In genomic region chr12:6939187-6939540, GRCh38 we compare ENCODE assay signal across 11 cellular contexts. TPM values are rescaled to one million over a fixed set of nuclear protein-coding genes. Genes with fewer than 3 reads are reported as not detected.
DNase-seq lines count a peak whose midpoint lies in the region; ATAC-seq and TF ChIP-seq lines count a peak whose summit lies in the region.
"Had no signal": no experiment of that assay in that cellular context is flagged by ENCODE, and none has a peak within 500 bp of the region (broad histone marks: within the 10 kb centered on the region; RNA-seq: fewer than 3 reads in every experiment).

No MANE protein-coding gene starts in this region.

- H3K9me3 ChIP-seq in BLaER1 treated with 17β-estradiol and CSF1 and Interleukin-3, amounts not matched to agents 10 nM and 100 nM (replicated peaks in 1 of 11): no peaks in the 10 kb centered on the region
- no peaks in the 10 kb centered on the region for H3K9me3 ChIP-seq in H9 (ENCODE audit: control insufficient read depth, low read depth, low read length)
- no peaks in the 10 kb centered on the region for H3K9me3 ChIP-seq in breast epithelium
- H3K9me3 ChIP-seq in neural progenitor cell (ENCODE audit: low read depth): no peaks in the 10 kb centered on the region

- no peak overlapping the region for H3K56ac ChIP-seq in H9 (ENCODE audit: insufficient read length, low read depth, low read length)

- intact Hi-C loops in breast epithelium (cut with DNase I; ENCODE audit: low total_unique reads): no loop called here

- peaks cover 0 to 26% (median under 1%) of the 10 kb centered on the region in 11 experiments; a peak in 6 of 22 replicates for H4K20me1 ChIP-seq in BLaER1 treated with 17β-estradiol and CSF1 and Interleukin-3, amounts not matched to agents 10 nM and 100 nM
- H4K20me1 ChIP-seq in H9 (ENCODE audit: control insufficient read depth, insufficient read depth, insufficient read length): no peaks in the 10 kb centered on the region
- peaks cover 16% of the 10 kb centered on the region for H4K20me1 ChIP-seq in neural progenitor cell (ENCODE audit: low read depth)

- H2BK120ac ChIP-seq in H9 (ENCODE audit: low read depth, low read length, poor library complexity, severe bottlenecking): no peak overlapping the region

- H3K9me3 Mint-ChIP-seq in H9: no peaks in the 10 kb centered on the region; a peak in 2 of 5 replicates
- H3K9me3 Mint-ChIP-seq in neural progenitor cell: peaks cover 2% of the 10 kb centered on the region

- H3K27me3 Mint-ChIP-seq in H9 (ENCODE audit: low read depth) (no peaks in the 10 kb centered on the region; the same call in 1 of the 2 replicates), neural progenitor cell (ENCODE audit: insufficient read depth, low read depth) (peaks cover 41% of the 10 kb centered on the region)

- peaks cover 9% of the 10 kb centered on the region for H3K23me2 ChIP-seq in H9 (ENCODE audit: insufficient read length, low read depth, low read length, poor library complexity, severe bottlenecking)

- H2AFZ ChIP-seq in H9 (ENCODE audit: low read length): no peak overlapping the region
- H2AFZ ChIP-seq in neural progenitor cell (replicated peaks): no peak overlapping the region

- no peaks in the 10 kb centered on the region for H3K79me1 ChIP-seq in H9 (ENCODE audit: insufficient read depth, low read depth, low read length, poor library complexity, severe bottlenecking)

- peak overlapping the region; percentile 58 for H3K18ac ChIP-seq in H9 (ENCODE audit: insufficient read length, low read depth, low read length)

- H3K27ac Mint-ChIP-seq in H9 (peak overlapping the region; percentile 21 to 90 (median 57); a peak in 6 of 7 replicates), neural progenitor cell (peak overlapping the region; percentile 28)

- H3T11ph ChIP-seq in H9 (ENCODE audit: low read length): no peak overlapping the region

- peak overlapping the region; percentile 49 for H4K5ac ChIP-seq in H9 (ENCODE audit: insufficient read length, low read depth, low read length)

- no peak overlapping the region for H2AK5ac ChIP-seq in H9 (ENCODE audit: insufficient read length, low read length)

- H3K4me3 ChIP-seq in BLaER1 treated with 17β-estradiol and CSF1 and Interleukin-3, amounts not matched to agents 10 nM and 100 nM: no peak overlapping the region
- no peak overlapping the region for H3K4me3 ChIP-seq in breast epithelium
- no peak overlapping the region for H3K4me3 ChIP-seq in neural progenitor cell

- TF ChIP-seq CTCF in H9 (conservative IDR thresholded peaks at IDR 0.05) (no peak), breast epithelium (IDR thresholded peaks at IDR 0.05) (no peak), neural progenitor cell (IDR thresholded peaks at IDR 0.05) (no peak)

- DNase-seq in H9: no peak
- no peak for DNase-seq in breast epithelium (ENCODE audit: low spot score in 2 of 2)
- DNase-seq in neural progenitor cell (ENCODE audit: low spot score): no peak
- no peak for DNase-seq in HUDEP-2 (lab: John Stamatoyannopoulos, UW; ENCODE audit: unreplicated experiment in 76 of 76)
- DNase-seq in iPS-NIHi11 (ENCODE audit: low spot score): no peak
- DNase-seq: cerebellar nuclear complex, NCI-H2081 had no signal

- H3K36me3 Mint-ChIP-seq in H9 (ENCODE audit: insufficient read depth in 1 of 3, low read depth in 3 of 3) (peaks cover 29 to 75% (median 51%) of the 10 kb centered on the region in 3 experiments), neural progenitor cell (peaks cover 30% of the 10 kb centered on the region)

- H3K4me1 Mint-ChIP-seq in H9 (peaks cover 24 to 38% of the 10 kb centered on the region in 2 experiments), neural progenitor cell (peaks cover 50% of the 10 kb centered on the region)

- H2BK15ac ChIP-seq in H9 (ENCODE audit: low read depth, low read length): no peak overlapping the region

- H2BK20ac ChIP-seq in H9 (ENCODE audit: low read depth, low read length, poor library complexity, severe bottlenecking): no peak overlapping the region

- H2BK12ac ChIP-seq in H9 (ENCODE audit: insufficient read length, low read depth, low read length): no peak overlapping the region

- H3K14ac ChIP-seq in H9 (ENCODE audit: insufficient read depth, low read length): no peak overlapping the region

- no peaks in the 10 kb centered on the region for H3K27me3 ChIP-seq in BLaER1 treated with 17β-estradiol and CSF1 and Interleukin-3, amounts not matched to agents 10 nM and 100 nM
- H3K27me3 ChIP-seq in H9 (ENCODE audit: insufficient read depth, low read length) (no peaks in the 10 kb centered on the region), breast epithelium (no peaks in the 10 kb centered on the region), neural progenitor cell (no peaks in the 10 kb centered on the region)

- TF ChIP-seq POLR2A in breast epithelium (IDR thresholded peaks at IDR 0.05): no peak

- WGBS in H9 (ENCODE audit: extremely low coverage, insufficient read length, low lambda C conversion rate): no CpG with 5 or more reads among the region's 2 CpGs

- ATAC-seq in HG02852 (IDR thresholded peaks at IDR 0.05; ENCODE audit: unreplicated experiment): no peak
- ATAC-seq: GM12878 had no signal

- H3K4me2 ChIP-seq in BLaER1 treated with 17β-estradiol and CSF1 and Interleukin-3, amounts not matched to agents 10 nM and 100 nM: peak overlapping the region in 3 of 11 experiments; percentile 98 to 99 (median 99); a peak in 3 of 22 replicates
- H3K4me2 ChIP-seq in H9 (ENCODE audit: insufficient read depth, insufficient read length, low read length): no peak overlapping the region
- no peak overlapping the region for H3K4me2 ChIP-seq in neural progenitor cell

- no peak overlapping the region for H2BK5ac ChIP-seq in H9 (ENCODE audit: insufficient read length, low read length)

- H3K23ac ChIP-seq in H9 (ENCODE audit: insufficient read length, low read depth, low read length): no peak overlapping the region

- peak overlapping the region in 10 of 11 experiments; percentile 1 to 98 (median 96); a peak in 15 of 22 replicates for H3K9ac ChIP-seq in BLaER1 treated with 17β-estradiol and CSF1 and Interleukin-3, amounts not matched to agents 10 nM and 100 nM
- no peak overlapping the region for H3K9ac ChIP-seq in H9 (ENCODE audit: extremely low read depth, insufficient read length, low read length)
- no peak overlapping the region for H3K9ac ChIP-seq in neural progenitor cell

- peaks cover 52 to 74% (median 62%) of the 10 kb centered on the region in 10 experiments for H3K4me1 ChIP-seq in BLaER1 treated with 17β-estradiol and CSF1 and Interleukin-3, amounts not matched to agents 10 nM and 100 nM
- H3K4me1 ChIP-seq in H9 (ENCODE audit: insufficient read depth, low read length): no peaks in the 10 kb centered on the region
- peaks cover 15 to 21% of the 10 kb centered on the region in 2 donors for H3K4me1 ChIP-seq in breast epithelium
- peaks cover 11% of the 10 kb centered on the region for H3K4me1 ChIP-seq in neural progenitor cell

- H3K27ac ChIP-seq in BLaER1 treated with 17β-estradiol and CSF1 and Interleukin-3, amounts not matched to agents 10 nM and 100 nM: peak overlapping the region in 9 of 11 experiments; percentile 85 to 97 (median 96); a peak in 14 of 22 replicates
- H3K27ac ChIP-seq in H9 (ENCODE audit: insufficient read length, low read depth, low read length) (no peak overlapping the region), breast epithelium (peak overlapping the region; percentile 96 to 99), neural progenitor cell (no peak overlapping the region)

- H3K4me3 Mint-ChIP-seq in H9 (peak overlapping the region; percentile 40 to 61), neural progenitor cell (peak overlapping the region; percentile 77)

- H3K79me2 ChIP-seq in H9 (ENCODE audit: insufficient read depth, low read length): no peaks in the 10 kb centered on the region
- H3K79me2 ChIP-seq in neural progenitor cell (ENCODE audit: low read depth): peaks cover 23% of the 10 kb centered on the region

- H4K8ac ChIP-seq in H9 (replicated peaks; ENCODE audit: insufficient read length, low read depth, low read length): no peak overlapping the region

- H3K36me3 ChIP-seq in BLaER1 treated with 17β-estradiol and CSF1 and Interleukin-3, amounts not matched to agents 10 nM and 100 nM: peaks cover 24 to 72% (median 60%) of the 10 kb centered on the region in 11 experiments
- H3K36me3 ChIP-seq in breast epithelium (no peaks in the 10 kb centered on the region), neural progenitor cell (no peaks in the 10 kb centered on the region)

- H3F3A ChIP-seq in neural progenitor cell (ENCODE audit: low read depth): peaks cover 75% of the 10 kb centered on the region

- peak overlapping the region; percentile 50 for H4K91ac ChIP-seq in H9 (ENCODE audit: insufficient read length, low read depth, low read length)

- H3K4ac ChIP-seq in H9 (ENCODE audit: low read depth, low read length): no peak overlapping the region; the same call in 1 of the 2 replicates

RNA-seq across cellular contexts. Expression of gene RNU7-1, which starts 4.5 kb away (rescaled TPM):
- total RNA-seq in H9 (2021) (not detected in 2 replicates), breast epithelium (not detected), neural progenitor cell (ENCODE audit: low replicate concordance) (not detected in 2 replicates)
- total RNA-seq: GM12878; T-helper 2 cell treated with Interferon-gamma antibody and Interleukin-4, amounts not matched to agents 100 ng/mL and 5 ng/mL, for 36 hours had no signal

RNA-seq across cellular contexts. Expression of gene C12orf57, which starts 4.7 kb away (rescaled TPM):
- total RNA-seq in H9 (2021) (195 TPM in 2 replicates), breast epithelium (100 to 1,000 TPM; 515 to 824 (median 547) TPM), neural progenitor cell (ENCODE audit: low replicate concordance) (314 and 399 TPM in 2 replicates)

RNA-seq across cellular contexts. Expression of gene ATN1, which starts 11.4 kb away (rescaled TPM):
- total RNA-seq in H9 (2021) (97.9 and 103 TPM in 2 replicates), breast epithelium (10 to 100 TPM; 57.9 to 96.4 (median 59.7) TPM), neural progenitor cell (ENCODE audit: low replicate concordance) (8.9 and 28.7 TPM in 2 replicates)

RNA-seq across cellular contexts. Expression of gene PTPN6, which starts 12.0 kb away (rescaled TPM):
- total RNA-seq in H9 (2021) (18.2 and 19.8 TPM in 2 replicates), breast epithelium (10 to 100 TPM; 14.7 to 28.0 (median 20.3) TPM), neural progenitor cell (ENCODE audit: low replicate concordance) (4.4 and 6.0 TPM in 2 replicates)

RNA-seq across cellular contexts. Expression of gene ENO2, which starts 24.8 kb away (rescaled TPM):
- total RNA-seq in H9 (2021) (165 and 166 TPM in 2 replicates), breast epithelium (10 to 100 TPM in 2 of 3 donors, 1 to 10 TPM in 1; 5.0 to 16.1 (median 11.1) TPM), neural progenitor cell (ENCODE audit: low replicate concordance) (82.2 and 136 TPM in 2 replicates)

Comparison
In these comparisons a context has a peak if more than half of its experiments do, and no peak if none do; other contexts are left out.
1. H3K27ac ChIP-seq: peak in BLaER1 treated with 17β-estradiol and CSF1 and Interleukin-3, amounts not matched to agents 10 nM and 100 nM (9 of 11) and breast epithelium (2 of 2); none in H9 (single experiment) and neural progenitor cell (single experiment).
2. H3K9ac ChIP-seq: peak in BLaER1 treated with 17β-estradiol and CSF1 and Interleukin-3, amounts not matched to agents 10 nM and 100 nM (10 of 11); none in H9 (single experiment) and neural progenitor cell (single experiment).